9 cellular contexts compared by ENCODE assay signal in the genomic region with DNA sequence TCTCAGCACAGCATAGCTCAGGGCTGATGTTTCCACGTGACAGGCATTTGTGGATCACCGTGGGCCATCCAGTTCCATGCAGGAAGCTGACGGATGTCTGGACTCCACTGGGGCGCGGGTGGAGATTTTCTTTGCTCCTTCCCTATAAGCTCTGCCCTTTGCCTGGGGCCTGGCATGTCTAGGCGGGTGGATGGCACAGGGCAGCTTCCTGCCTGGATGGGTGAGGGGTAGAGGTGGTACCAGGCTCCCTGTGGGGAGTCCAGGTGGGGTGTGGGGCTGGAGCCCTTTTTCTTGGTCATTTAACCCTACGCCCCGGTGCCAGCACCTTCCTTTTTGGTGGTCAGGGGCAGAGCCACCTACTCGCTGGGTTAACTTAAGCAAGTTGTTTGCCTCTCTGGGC. TPM values are rescaled to one million over a fixed set of nuclear protein-coding genes. Genes with fewer than 3 reads are reported as not detected.
DNase-seq lines count a peak whose midpoint lies in the region; ATAC-seq and TF ChIP-seq lines count a peak whose summit lies in the region.
"Had no signal": no experiment of that assay in that cellular context is flagged by ENCODE, and none has a peak within 500 bp of the region (broad histone marks: within the 10 kb centered on the region; RNA-seq: fewer than 3 reads in every experiment).

No MANE protein-coding gene starts in this region.

- H3K4me1 Mint-ChIP-seq in stimulated activated naive CD8-positive, alpha-beta T cell treated with anti-CD3 and anti-CD28 coated beads, Interleukin-15, amount 100 ng/mL, for 72 hours = peaks cover 81% of the 10 kb centered on the region
- H3K4me1 Mint-ChIP-seq in natural killer cell = peaks cover 30 to 39% of the 10 kb centered on the region in 2 donors

- no peaks in the 10 kb centered on the region for H3K27me3 Mint-ChIP-seq in stimulated activated naive CD8-positive, alpha-beta T cell treated with anti-CD3 and anti-CD28 coated beads, Interleukin-15, amount 100 ng/mL, for 72 hours
- H3K27me3 Mint-ChIP-seq in natural killer cell (ENCODE audit: low read depth in 2 of 2) = no peaks in the 10 kb centered on the region

- peak overlapping the region; percentile 87 to 93 for H3K27ac ChIP-seq in breast epithelium

- peak; percentile 1 for ATAC-seq in stimulated activated naive CD8-positive, alpha-beta T cell treated with anti-CD3 and anti-CD28 coated beads, Interleukin-15, amount 100 ng/mL, for 72 hours
- ATAC-seq in stimulated activated naive CD8-positive, alpha-beta T cell treated with anti-CD3 and anti-CD28 coated beads, Interleukin-15, Interleukin-2, amounts not matched to agents 100 U/mL and 50 U/mL, for 24 hours = no peak
- ATAC-seq in natural killer cell (no peak), HG03025 (IDR thresholded peaks at IDR 0.05; ENCODE audit: low FRiP score, unreplicated experiment) (no peak), left lobe of liver (no peak), GM21576 (IDR thresholded peaks at IDR 0.05; ENCODE audit: unreplicated experiment) (no peak)

- H3K4me1 ChIP-seq in breast epithelium = peaks cover 4 to 7% of the 10 kb centered on the region in 2 donors

- peak overlapping the region in 1 of 2 donors; percentile 95 for H3K4me3 Mint-ChIP-seq in stimulated activated naive CD8-positive, alpha-beta T cell treated with anti-CD3 and anti-CD28 coated beads, Interleukin-15, amount 100 ng/mL, for 72 hours
- H3K4me3 Mint-ChIP-seq in natural killer cell = no peak overlapping the region

- no peaks in the 10 kb centered on the region for H3K27me3 ChIP-seq in breast epithelium

- intact Hi-C loops in breast epithelium (cut with DNase I; ENCODE audit: low total_unique reads) (no loop called here), natural killer cell (cut with micrococcal nuclease) (loop anchor here (1.0 kb wide), 1 partner anchor 11 kb away; the partner anchor contains the start of gene FAM110A)

- no peak for TF ChIP-seq POLR2A in breast epithelium (IDR thresholded peaks at IDR 0.05)

- H3K36me3 ChIP-seq in breast epithelium = no peaks in the 10 kb centered on the region
- H3K36me3 ChIP-seq: left ventricle myocardium inferior had no signal

- DNase-seq in stimulated activated naive CD8-positive, alpha-beta T cell treated with anti-CD3 and anti-CD28 coated beads, Interleukin-15, amount 100 ng/mL, for 72 hours = no peak
- no peak for DNase-seq in stimulated activated naive CD8-positive, alpha-beta T cell treated with anti-CD3 and anti-CD28 coated beads, Interleukin-15, Interleukin-2, amounts not matched to agents 100 U/mL and 50 U/mL, for 24 hours
- DNase-seq in breast epithelium (ENCODE audit: low spot score in 2 of 2) = no peak
- DNase-seq in natural killer cell = no peak
- no peak for DNase-seq in left lobe of liver (ENCODE audit: low spot score)
- DNase-seq in NCI-H1930 (lab: John Stamatoyannopoulos, UW) = no peak

- TF ChIP-seq CTCF in breast epithelium (IDR thresholded peaks at IDR 0.05) (no peak), natural killer cell (IDR thresholded peaks at IDR 0.05) (no peak)

- H3K9me3 ChIP-seq in breast epithelium = no peaks in the 10 kb centered on the region
- H3K9me3 ChIP-seq: left ventricle myocardium inferior had no signal

- H3K9me3 Mint-ChIP-seq in stimulated activated naive CD8-positive, alpha-beta T cell treated with anti-CD3 and anti-CD28 coated beads, Interleukin-15, amount 100 ng/mL, for 72 hours = no peaks in the 10 kb centered on the region
- no peaks in the 10 kb centered on the region for H3K9me3 Mint-ChIP-seq in natural killer cell

- H3K36me3 Mint-ChIP-seq in natural killer cell = no peaks in the 10 kb centered on the region

- no peak overlapping the region for H3K27ac Mint-ChIP-seq in stimulated activated naive CD8-positive, alpha-beta T cell treated with anti-CD3 and anti-CD28 coated beads, Interleukin-15, amount 100 ng/mL, for 72 hours
- H3K27ac Mint-ChIP-seq in natural killer cell = peak overlapping the region; percentile 96

- peak overlapping the region in 2 of 3 donors; percentile 45 to 60 for H3K4me3 ChIP-seq in breast epithelium

RNA-seq across cellular contexts. Expression of gene FAM110A, which starts 10.4 kb away (rescaled TPM):
- total RNA-seq in breast epithelium = 10 to 100 TPM in 1 of 3 donors, 1 to 10 TPM in 2; 4.0 to 18.9 (median 8.2) TPM
- 10 to 100 TPM; 25.1 to 91.0 (median 31.8) TPM for total RNA-seq in natural killer cell
- total RNA-seq in left lobe of liver = 1.7 TPM

Comparison
In these comparisons a context has a peak if more than half of its experiments do, and no peak if none do; other contexts are left out.
1. H3K27ac Mint-ChIP-seq: peak in natural killer cell (2 of 2); none in stimulated activated naive CD8-positive, alpha-beta T cell treated with anti-CD3 and anti-CD28 coated beads, Interleukin-15, amount 100 ng/mL, for 72 hours (0 of 2).